Comparison of ENCODE assay signal across 9 cellular contexts in the genomic region with DNA sequence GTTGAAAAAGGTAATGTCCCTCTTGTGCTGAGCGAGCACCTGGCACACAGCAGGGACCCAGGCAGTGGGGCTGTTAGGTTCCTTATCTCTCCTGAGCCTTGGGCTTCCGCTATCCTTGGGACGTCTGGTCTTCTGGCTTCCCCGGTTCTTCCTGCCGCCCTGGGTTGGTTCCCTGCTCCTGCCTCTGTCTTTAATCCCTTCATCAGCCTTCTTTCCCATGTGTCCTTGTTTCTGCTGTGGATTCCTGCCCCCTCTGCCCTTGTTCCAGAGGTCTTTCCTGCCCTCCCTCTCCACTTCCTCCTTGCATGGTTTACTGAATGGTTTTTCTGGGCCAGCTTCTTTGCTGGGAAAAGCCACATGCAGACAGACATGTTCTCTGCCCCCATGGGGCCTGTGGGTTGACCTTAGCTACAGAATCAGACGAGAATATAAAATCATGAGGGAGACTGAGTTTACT. TPM values are rescaled to one million over a fixed set of nuclear protein-coding genes. Genes with fewer than 3 reads are reported as not detected.
DNase-seq lines count a peak whose midpoint lies in the region; ATAC-seq, FAIRE-seq and TF ChIP-seq lines count a peak whose summit lies in the region.
"Had no signal": no experiment of that assay in that cellular context is flagged by ENCODE, and none has a peak within 500 bp of the region (broad histone marks: within the 10 kb centered on the region; RNA-seq: fewer than 3 reads in every experiment).

No MANE protein-coding gene starts in this region.

- no peak overlapping the region for H3K4me3 Mint-ChIP-seq in activated CD4-positive, alpha-beta T cell treated with anti-CD3 and anti-CD28 coated beads for 36 hours
- H3K4me3 Mint-ChIP-seq in T-cell = peak overlapping the region; percentile 31 to 95 (median 64)

- H3K79me2 ChIP-seq in hepatocyte = peaks cover 91% of the 10 kb centered on the region

- DNase-seq in activated CD4-positive, alpha-beta T cell treated with anti-CD3 and anti-CD28 coated beads for 36 hours = no peak
- no peak for DNase-seq in activated CD4-positive, alpha-beta T cell treated with anti-CD3 and anti-CD28 coated beads for 4 hours
- no peak for DNase-seq in T-cell
- no peak for DNase-seq in hepatocyte (ENCODE audit: low spot score)
- peak; percentile 75 for DNase-seq in small intestine
- no peak for DNase-seq in MG63
- no peak for DNase-seq in AML-193 (lab: John Stamatoyannopoulos, UW)

- H3K9me3 ChIP-seq in hepatocyte (ENCODE audit: low read depth) = no peaks in the 10 kb centered on the region
- H3K9me3 ChIP-seq in small intestine (ENCODE audit: control insufficient read depth, low read depth) = no peaks in the 10 kb centered on the region
- H3K9me3 ChIP-seq in MG63 = no peaks in the 10 kb centered on the region

- H3K36me3 Mint-ChIP-seq in activated CD4-positive, alpha-beta T cell treated with anti-CD3 and anti-CD28 coated beads for 36 hours (ENCODE audit: low read depth) = peaks cover 49% of the 10 kb centered on the region
- H3K36me3 Mint-ChIP-seq in T-cell = peaks cover 28% of the 10 kb centered on the region

- peak overlapping the region; percentile 59 for H3K27ac Mint-ChIP-seq in activated CD4-positive, alpha-beta T cell treated with anti-CD3 and anti-CD28 coated beads for 36 hours
- peak overlapping the region; percentile 28 to 55 for H3K27ac Mint-ChIP-seq in T-cell

- intact Hi-C loops in activated CD4-positive, alpha-beta T cell treated with anti-CD3 and anti-CD28 coated beads for 36 hours (cut with DNase I, micrococcal nuclease) = no loop called here

- H3K4me1 ChIP-seq in hepatocyte (ENCODE audit: insufficient read depth) = peaks cover 27% of the 10 kb centered on the region
- peaks cover 6 to 11% of the 10 kb centered on the region in 2 donors for H3K4me1 ChIP-seq in small intestine (ENCODE audit: control insufficient read depth in 2 of 2, insufficient read depth in 1 of 2, low read depth in 1 of 2, low read length in 1 of 2)

- POLR2A ChIA-PET in activated CD4-positive, alpha-beta T cell treated with anti-CD3 and anti-CD28 coated beads for 36 hours (lab: Charles Lee) = no interaction called here
- POLR2A ChIA-PET in T-cell (lab: Charles Lee) = no interaction called here

- 51% methylated on average over 6 of the region's 6 CpGs for WGBS in hepatocyte (ENCODE audit: low lambda C conversion rate, missing lambda C conversion rate)
- 20 to 49% (median 24%) methylated on average over 6 of the region's 6 CpGs for WGBS in small intestine, 3 donors

- CTCF ChIA-PET in activated CD4-positive, alpha-beta T cell treated with anti-CD3 and anti-CD28 coated beads for 36 hours (lab: Charles Lee) = no interaction called here
- CTCF ChIA-PET in T-cell (lab: Charles Lee) = no interaction called here

- FAIRE-seq in small intestine (lab: Jason Lieb, UNC) = no peak

- H3K4me1 Mint-ChIP-seq in activated CD4-positive, alpha-beta T cell treated with anti-CD3 and anti-CD28 coated beads for 36 hours = peaks cover 53% of the 10 kb centered on the region
- H3K4me1 Mint-ChIP-seq in T-cell = peaks cover 52 to 70% (median 63%) of the 10 kb centered on the region in 3 donors

- H3K27me3 ChIP-seq in hepatocyte = no peaks in the 10 kb centered on the region
- no peaks in the 10 kb centered on the region for H3K27me3 ChIP-seq in small intestine (ENCODE audit: control insufficient read depth in 2 of 2, insufficient read depth in 2 of 2, low read length in 2 of 2)
- H3K27me3 ChIP-seq in MG63 = no peaks in the 10 kb centered on the region

- peak overlapping the region; percentile 95 for H3K4me2 ChIP-seq in hepatocyte

- no peaks in the 10 kb centered on the region for H3K9me3 Mint-ChIP-seq in activated CD4-positive, alpha-beta T cell treated with anti-CD3 and anti-CD28 coated beads for 36 hours (ENCODE audit: low read depth)
- no peaks in the 10 kb centered on the region for H3K9me3 Mint-ChIP-seq in T-cell

- no peaks in the 10 kb centered on the region for H3K27me3 Mint-ChIP-seq in activated CD4-positive, alpha-beta T cell treated with anti-CD3 and anti-CD28 coated beads for 36 hours
- H3K27me3 Mint-ChIP-seq in T-cell = no peaks in the 10 kb centered on the region

- no peaks in the 10 kb centered on the region for H3K36me3 ChIP-seq in hepatocyte (replicated peaks; ENCODE audit: insufficient read depth, low read depth)
- H3K36me3 ChIP-seq in small intestine (ENCODE audit: control insufficient read depth in 2 of 2, insufficient read depth in 2 of 2, low read length in 2 of 2) = peaks cover 5 to 17% of the 10 kb centered on the region in 2 donors
- H3K36me3 ChIP-seq in MG63 = peaks cover 80% of the 10 kb centered on the region

- no peak for TF ChIP-seq CTCF in hepatocyte (IDR thresholded peaks at IDR 0.05; ENCODE audit: poor library complexity)

- H3K27ac ChIP-seq in hepatocyte (peak overlapping the region; percentile 90), small intestine (ENCODE audit: low read depth in 1 of 2, low read length in 1 of 2) (peak overlapping the region; percentile 77 to 87)

- H2AFZ ChIP-seq in hepatocyte = no peak overlapping the region

- no peak for ATAC-seq in activated CD4-positive, alpha-beta T cell treated with anti-CD3 and anti-CD28 coated beads for 36 hours
- ATAC-seq in T-cell (replicated peaks in 1 of 4) (no peak), HG02970 (IDR thresholded peaks at IDR 0.05; ENCODE audit: low FRiP score, unreplicated experiment) (no peak)
- ATAC-seq: activated CD4-positive, CD25-positive, alpha-beta regulatory T cell treated with anti-CD3 and anti-CD28 coated beads, Interleukin-2, amount 50 U/mL, for 24 hours had no signal

- H3K4me3 ChIP-seq in hepatocyte = no peak overlapping the region
- peak overlapping the region in 1 of 2 donors; percentile 79 for H3K4me3 ChIP-seq in small intestine (ENCODE audit: low read depth in 1 of 2, low read length in 2 of 2)
- H3K4me3 ChIP-seq in MG63 = no peak overlapping the region

- H3K9me2 ChIP-seq in hepatocyte (replicated peaks; ENCODE audit: insufficient read depth) = no peaks in the 10 kb centered on the region

- peaks cover 60% of the 10 kb centered on the region for H4K20me1 ChIP-seq in hepatocyte (ENCODE audit: insufficient read depth, poor library complexity, severe bottlenecking)

RNA-seq across cellular contexts. Expression of gene EPN1, which starts 2.6 kb away (rescaled TPM):
- 10 to 100 TPM; 32.5 to 37.1 TPM for total RNA-seq in activated CD4-positive, alpha-beta T cell treated with anti-CD3 and anti-CD28 coated beads for 36 hours
- total RNA-seq in T-cell = 10 to 100 TPM; 32.6 to 75.2 (median 60.6) TPM
- 40.2 and 74.8 TPM in 2 replicates for total RNA-seq in hepatocyte
- 154 and 165 TPM in 2 replicates for polyA plus RNA-seq in hepatocyte
- 100 to 1,000 TPM; 161 to 193 (median 175) TPM for polyA plus RNA-seq in small intestine
- 57.1 and 158 TPM in 2 replicates for total RNA-seq in MG63 (2014; rRNA removed; shearing (Covaris generic); ENCODE audit: low replicate concordance)

RNA-seq across cellular contexts. Expression of gene U2AF2, which starts 22.8 kb away (rescaled TPM):
- 100 to 1,000 TPM; 252 to 292 TPM for total RNA-seq in activated CD4-positive, alpha-beta T cell treated with anti-CD3 and anti-CD28 coated beads for 36 hours
- total RNA-seq in T-cell (100 to 1,000 TPM; 254 to 310 (median 303) TPM), hepatocyte (94.6 and 99.6 TPM in 2 replicates)
- polyA plus RNA-seq in hepatocyte (16.1 and 18.0 TPM in 2 replicates), small intestine (100 to 1,000 TPM in 1 of 3 donors, 10 to 100 TPM in 2; 74.0 to 142 (median 89.2) TPM)
- total RNA-seq in MG63 (2014; rRNA removed; shearing (Covaris generic); ENCODE audit: low replicate concordance) = 128 and 226 TPM in 2 replicates

RNA-seq across cellular contexts. Expression of gene CCDC106, which starts 29.6 kb away (rescaled TPM):
- total RNA-seq in activated CD4-positive, alpha-beta T cell treated with anti-CD3 and anti-CD28 coated beads for 36 hours = 1 to 10 TPM; 6.2 to 6.3 TPM
- total RNA-seq in T-cell = 1 to 10 TPM; 1.7 to 4.7 (median 3.8) TPM
- 13.0 and 18.3 TPM in 2 replicates for total RNA-seq in hepatocyte
- polyA plus RNA-seq in hepatocyte = 30.5 and 31.7 TPM in 2 replicates
- 1 to 10 TPM; 2.5 to 6.5 (median 4.6) TPM for polyA plus RNA-seq in small intestine
- total RNA-seq in MG63 (2014; rRNA removed; shearing (Covaris generic); ENCODE audit: low replicate concordance) = 1.3 and 4.8 TPM in 2 replicates

RNA-seq across cellular contexts. Expression of gene ZNF581, which starts 34.2 kb away (rescaled TPM):
- total RNA-seq in activated CD4-positive, alpha-beta T cell treated with anti-CD3 and anti-CD28 coated beads for 36 hours = 10 to 100 TPM; 18.9 to 26.9 TPM
- total RNA-seq in T-cell = 10 to 100 TPM; 26.4 to 38.7 (median 31.9) TPM
- 12.2 and 17.3 TPM in 2 replicates for total RNA-seq in hepatocyte
- 14.2 and 22.5 TPM in 2 replicates for polyA plus RNA-seq in hepatocyte
- polyA plus RNA-seq in small intestine = 10 to 100 TPM; 15.9 to 29.2 (median 17.7) TPM
- total RNA-seq in MG63 (2014; rRNA removed; shearing (Covaris generic); ENCODE audit: low replicate concordance) = 8.7 and 17.5 TPM in 2 replicates

RNA-seq across cellular contexts. Expression of gene ZNF580, which starts 36.8 kb away (rescaled TPM):
- 10 to 100 TPM; 24.2 to 35.6 TPM for total RNA-seq in activated CD4-positive, alpha-beta T cell treated with anti-CD3 and anti-CD28 coated beads for 36 hours
- 100 to 1,000 TPM in 2 of 5 donors, 10 to 100 TPM in 3; 44.6 to 116 (median 94.2) TPM for total RNA-seq in T-cell
- 6.1 and 10.1 TPM in 2 replicates for total RNA-seq in hepatocyte
- 53.8 and 71.5 TPM in 2 replicates for polyA plus RNA-seq in hepatocyte
- polyA plus RNA-seq in small intestine = 10 to 100 TPM in 2 of 3 donors, 1 to 10 TPM in 1; 8.3 to 16.8 (median 16.3) TPM
- total RNA-seq in MG63 (2014; rRNA removed; shearing (Covaris generic); ENCODE audit: low replicate concordance) = 7.5 and 8.0 TPM in 2 replicates
